In genomic region chr1:211648980-211649934, GRCh38 we compare ENCODE assay signal across 8 cellular contexts. TPM values are rescaled to one million over a fixed set of nuclear protein-coding genes. Genes with fewer than 3 reads are reported as not detected.
DNase-seq lines count a peak whose midpoint lies in the region; ATAC-seq and TF ChIP-seq lines count a peak whose summit lies in the region.

No MANE protein-coding gene starts in this region.

- TF ChIP-seq CTCF in colonic mucosa (IDR thresholded peaks at IDR 0.05) = no peak
- TF ChIP-seq CTCF in neural progenitor cell (IDR thresholded peaks at IDR 0.05) = no peak

- no peak overlapping the region for H2AK5ac ChIP-seq in trophoblast cell (ENCODE audit: low read length)

- peak; percentile 58 for DNase-seq in activated CD8-positive, alpha-beta memory T cell treated with anti-CD3 and anti-CD28 coated beads for 24 hours
- DNase-seq in activated CD8-positive, alpha-beta memory T cell treated with anti-CD3 and anti-CD28 coated beads, Interleukin-2, amount 50 U/mL, for 4 hours = no peak
- DNase-seq in NCI-H2196 treated with DMSO at 0.1 percent for 48 hours (lab: John Stamatoyannopoulos, UW; ENCODE audit: unreplicated experiment) (peak; percentile 7), colonic mucosa (peak; percentile 45), trophoblast cell (peak in 1 of 2 donors; percentile 49), neural progenitor cell (ENCODE audit: low spot score) (no peak)

- H2BK5ac ChIP-seq in trophoblast cell (ENCODE audit: low read depth, low read length, poor library complexity) = no peak overlapping the region

- no peak overlapping the region for H3K23ac ChIP-seq in trophoblast cell (ENCODE audit: low read length)

- H3K14ac ChIP-seq in trophoblast cell (ENCODE audit: low read length) = no peak overlapping the region

- H3K36me3 Mint-ChIP-seq in neural progenitor cell = no peaks in the 10 kb centered on the region

- ATAC-seq in HG03521 (IDR thresholded peaks at IDR 0.05; ENCODE audit: unreplicated experiment) = no peak
- ATAC-seq in HG03280 (IDR thresholded peaks at IDR 0.05; ENCODE audit: unreplicated experiment) = no peak

- H3K79me1 ChIP-seq in trophoblast cell (ENCODE audit: low read length) = peaks cover 4% of the 10 kb centered on the region

- no peaks in the 10 kb centered on the region for H3K9me3 Mint-ChIP-seq in neural progenitor cell

- H3K27ac ChIP-seq in colonic mucosa (no peak overlapping the region), trophoblast cell (ENCODE audit: low read depth, low read length) (no peak overlapping the region), neural progenitor cell (no peak overlapping the region)

- H3K27ac Mint-ChIP-seq in neural progenitor cell = no peak overlapping the region

- intact Hi-C loops in colonic mucosa (cut with DNase I) = no loop called here

- no peak overlapping the region for H3K4ac ChIP-seq in trophoblast cell (ENCODE audit: low read depth, low read length)

- WGBS in trophoblast cell (ENCODE audit: extremely low coverage, insufficient coverage, insufficient read length) = no CpG with 5 or more reads among the region's 9 CpGs

- H2AFZ ChIP-seq in trophoblast cell (ENCODE audit: insufficient read depth, low read length, poor library complexity) (no peak overlapping the region), neural progenitor cell (replicated peaks) (no peak overlapping the region)

- peaks cover 6% of the 10 kb centered on the region for H3K4me1 Mint-ChIP-seq in neural progenitor cell

- H3F3A ChIP-seq in neural progenitor cell (ENCODE audit: low read depth) = no peaks in the 10 kb centered on the region

- no peak overlapping the region for H2BK12ac ChIP-seq in trophoblast cell (ENCODE audit: low read length)

- no peaks in the 10 kb centered on the region for H3K79me2 ChIP-seq in trophoblast cell (ENCODE audit: control insufficient read depth, insufficient read depth, low read length, poor library complexity)
- no peaks in the 10 kb centered on the region for H3K79me2 ChIP-seq in neural progenitor cell (ENCODE audit: low read depth)

- no peak overlapping the region for H2BK120ac ChIP-seq in trophoblast cell (ENCODE audit: insufficient read depth, low read length, poor library complexity)

- no peaks in the 10 kb centered on the region for H3K36me3 ChIP-seq in colonic mucosa
- H3K36me3 ChIP-seq in trophoblast cell (ENCODE audit: control insufficient read depth in 1 of 2, insufficient read depth in 2 of 2, low read length in 2 of 2) = no peaks in the 10 kb centered on the region
- no peaks in the 10 kb centered on the region for H3K36me3 ChIP-seq in neural progenitor cell

- H3K27me3 Mint-ChIP-seq in neural progenitor cell (ENCODE audit: insufficient read depth, low read depth) = peaks cover 7% of the 10 kb centered on the region

- H3K4me2 ChIP-seq in trophoblast cell (ENCODE audit: low read length) (no peak overlapping the region), neural progenitor cell (no peak overlapping the region)

- no peak overlapping the region for H4K12ac ChIP-seq in trophoblast cell (ENCODE audit: low read depth, low read length)

- no peaks in the 10 kb centered on the region for H4K20me1 ChIP-seq in neural progenitor cell (ENCODE audit: low read depth)

- no peaks in the 10 kb centered on the region for H3K27me3 ChIP-seq in colonic mucosa
- H3K27me3 ChIP-seq in trophoblast cell (ENCODE audit: insufficient read depth, low read length) = no peaks in the 10 kb centered on the region
- no peaks in the 10 kb centered on the region for H3K27me3 ChIP-seq in neural progenitor cell

- H3K18ac ChIP-seq in trophoblast cell (ENCODE audit: low read length) = no peak overlapping the region

- H4K8ac ChIP-seq in trophoblast cell (ENCODE audit: low read depth, low read length) = no peak overlapping the region

- no peak overlapping the region for H3K9ac ChIP-seq in colonic mucosa (ENCODE audit: low read depth in 2 of 2, low read length in 2 of 2)
- H3K9ac ChIP-seq in trophoblast cell (ENCODE audit: low read length) = no peak overlapping the region
- no peak overlapping the region for H3K9ac ChIP-seq in neural progenitor cell

- H3K4me3 Mint-ChIP-seq in neural progenitor cell = no peak overlapping the region

- H3K9me3 ChIP-seq in colonic mucosa (no peaks in the 10 kb centered on the region), trophoblast cell (ENCODE audit: insufficient read depth, low read depth, low read length) (no peaks in the 10 kb centered on the region), neural progenitor cell (ENCODE audit: low read depth) (no peaks in the 10 kb centered on the region)

- H4K91ac ChIP-seq in trophoblast cell (ENCODE audit: low read depth, low read length) = peak overlapping the region; percentile 19

- no peaks in the 10 kb centered on the region for H3K4me1 ChIP-seq in colonic mucosa
- H3K4me1 ChIP-seq in trophoblast cell (ENCODE audit: control insufficient read depth in 1 of 2, insufficient read depth in 2 of 2, low read length in 2 of 2) = peaks cover 8 to 20% of the 10 kb centered on the region in 2 experiments
- H3K4me1 ChIP-seq in neural progenitor cell = no peaks in the 10 kb centered on the region

- H3K4me3 ChIP-seq in colonic mucosa (no peak overlapping the region), trophoblast cell (ENCODE audit: low read depth, low read length) (no peak overlapping the region), neural progenitor cell (no peak overlapping the region)

RNA-seq across cellular contexts. Expression of gene NEK2, which starts 26.2 kb away (rescaled TPM):
- total RNA-seq in colonic mucosa (10 to 100 TPM in 1 of 2 donors, 1 to 10 TPM in 1; 9.3 to 31.2 TPM), neural progenitor cell (ENCODE audit: low replicate concordance) (56.0 and 93.3 TPM in 2 replicates)
- 10.1 and 11.4 TPM in 2 replicates for polyA plus RNA-seq in trophoblast cell (2013)

Comparison
In these comparisons a context has a peak if more than half of its experiments do, and no peak if none do; other contexts are left out.
1. DNase-seq: peak in activated CD8-positive, alpha-beta memory T cell treated with anti-CD3 and anti-CD28 coated beads for 24 hours (single experiment), NCI-H2196 treated with DMSO at 0.1 percent for 48 hours (single experiment) and colonic mucosa (single experiment); none in activated CD8-positive, alpha-beta memory T cell treated with anti-CD3 and anti-CD28 coated beads, Interleukin-2, amount 50 U/mL, for 4 hours (single experiment) and neural progenitor cell (single experiment).